In genomic region chr17:59406808-59407381, GRCh38 we compare ENCODE assay signal across 9 cellular contexts.
DNase-seq lines count a peak whose midpoint lies in the region; ATAC-seq and TF ChIP-seq lines count a peak whose summit lies in the region.
"Had no signal": no experiment of that assay in that cellular context is flagged by ENCODE, and none has a peak within 500 bp of the region (broad histone marks: within the 10 kb centered on the region; RNA-seq: fewer than 3 reads in every experiment).

No MANE protein-coding gene starts in this region.

- in situ Hi-C loops in T47D (cut with HindIII; ENCODE audit: low pct_unique_long_range_greater_than_20kb, low sequenced_read_pairs), result no loop called here

- no peak for TF ChIP-seq POLR2A in breast epithelium (IDR thresholded peaks at IDR 0.05)

- H3K9me3 ChIP-seq in breast epithelium, result peaks cover 9 to 10% of the 10 kb centered on the region in 2 donors
- no peaks in the 10 kb centered on the region for H3K9me3 ChIP-seq in aorta (ENCODE audit: control insufficient read depth, low read length)

- H3K27me3 ChIP-seq in breast epithelium, result no peaks in the 10 kb centered on the region
- H3K27me3 ChIP-seq in kidney epithelial cell (ENCODE audit: control insufficient read depth, insufficient read depth, low read length), result no peaks in the 10 kb centered on the region
- H3K27me3 ChIP-seq in aorta (ENCODE audit: control insufficient read depth in 1 of 2, insufficient read depth in 2 of 2, low read length in 1 of 2), result no peaks in the 10 kb centered on the region

- DNase-seq in T47D (ENCODE audit: low read depth in 1 of 2, low spot score in 1 of 2), result peak; percentile 31 to 56
- no peak for DNase-seq in breast epithelium (ENCODE audit: low spot score in 2 of 2)
- peak; percentile 66 for DNase-seq in amniotic epithelial cell (ENCODE audit: low read depth)
- DNase-seq in kidney epithelial cell (ENCODE audit: low read depth), result peak; percentile 85
- DNase-seq in aorta, result no peak
- DNase-seq in pons (ENCODE audit: low spot score), result no peak

- H3K4me1 ChIP-seq in breast epithelium, result no peaks in the 10 kb centered on the region
- H3K4me1 ChIP-seq in aorta (ENCODE audit: control insufficient read depth in 1 of 2, insufficient read depth in 2 of 2, low read length in 2 of 2), result peaks cover 0 to 2% of the 10 kb centered on the region in 2 donors

- intact Hi-C loops in breast epithelium (cut with DNase I; ENCODE audit: low total_unique reads) (no loop called here), aorta (cut with DNase I) (no loop called here)

- H3K4me3 ChIP-seq in breast epithelium, result no peak overlapping the region
- H3K4me3 ChIP-seq in kidney epithelial cell (ENCODE audit: low read depth, low read length), result no peak overlapping the region
- H3K4me3 ChIP-seq in aorta (ENCODE audit: low read length in 2 of 2), result no peak overlapping the region
- H3K4me3 ChIP-seq: HAP-1 had no signal

- H3K36me3 ChIP-seq in breast epithelium, result no peaks in the 10 kb centered on the region
- no peaks in the 10 kb centered on the region for H3K36me3 ChIP-seq in kidney epithelial cell (ENCODE audit: control insufficient read depth, insufficient read depth, low read length)
- no peaks in the 10 kb centered on the region for H3K36me3 ChIP-seq in aorta (ENCODE audit: control insufficient read depth in 1 of 2, insufficient read depth in 2 of 2, low read length in 1 of 2)
- H3K36me3 ChIP-seq: HAP-1 had no signal

- ATAC-seq in aorta (ENCODE audit: low FRiP score) (peak; percentile 77), HG02642 (IDR thresholded peaks at IDR 0.05; ENCODE audit: poor library complexity, unreplicated experiment) (no peak), HG02623 (IDR thresholded peaks at IDR 0.05; ENCODE audit: unreplicated experiment) (no peak)

- H3K27ac ChIP-seq in breast epithelium (peak overlapping the region in 1 of 2 donors; percentile 66), aorta (ENCODE audit: low read depth in 1 of 2, low read length in 2 of 2) (peak overlapping the region; percentile 39 to 47)

- no peak for TF ChIP-seq CTCF in breast epithelium (IDR thresholded peaks at IDR 0.05)
- no peak for TF ChIP-seq CTCF in kidney epithelial cell (IDR thresholded peaks at IDR 0.05; ENCODE audit: insufficient read depth, low read length, poor library complexity, severe bottlenecking)

- 3 to 5% methylated on average over 7 of the region's 7 CpGs for WGBS in aorta, 2 donors

Comparison
In these comparisons a context has a peak if more than half of its experiments do, and no peak if none do; other contexts are left out.
1. DNase-seq: peak in T47D (2 of 2), amniotic epithelial cell (single experiment) and kidney epithelial cell (single experiment); none in breast epithelium (0 of 2), aorta (0 of 2) and pons (single experiment).